Comparison of ENCODE assay signal across 9 cellular contexts in the genomic region with DNA sequence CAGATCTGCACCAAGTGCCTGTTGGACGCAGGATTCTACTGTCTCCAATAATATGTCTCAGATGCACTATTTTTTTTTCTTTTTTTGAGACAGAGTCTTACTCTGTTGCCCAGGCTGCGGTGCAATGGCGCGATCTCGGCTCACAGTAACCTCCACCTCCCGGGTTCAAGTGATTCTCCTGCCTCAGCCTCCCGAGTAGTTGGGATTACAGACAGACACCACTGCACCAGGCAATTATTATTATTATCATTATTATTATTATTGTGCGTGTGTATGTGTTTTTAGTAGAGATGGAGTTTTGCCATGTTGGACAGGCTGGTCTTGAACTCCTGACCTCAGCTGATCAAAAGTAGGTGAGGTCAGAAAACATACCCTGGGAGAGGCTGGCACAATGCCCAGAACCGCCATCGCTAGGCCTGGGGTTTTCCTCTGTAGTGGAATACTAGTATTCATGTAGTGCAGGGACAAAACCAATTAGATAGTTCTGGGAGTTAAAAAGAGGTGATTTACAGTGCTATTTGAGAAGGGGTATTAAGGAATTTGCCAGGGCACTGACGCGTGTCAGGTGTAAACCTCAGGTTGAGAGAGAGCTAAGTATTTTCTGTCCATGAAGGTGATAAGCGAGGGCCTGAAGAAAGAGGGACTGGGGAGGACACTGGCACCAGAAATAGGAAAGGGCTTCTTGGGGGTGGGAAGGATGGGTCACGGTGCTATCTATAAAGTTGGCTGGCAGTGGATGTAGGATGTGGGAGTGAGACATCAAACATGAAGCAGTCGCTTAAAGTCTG. TPM values are rescaled to one million over a fixed set of nuclear protein-coding genes. Genes with fewer than 3 reads are reported as not detected.
A peak's percentile ranks its signal among the peaks of the same experiment; 100 is the strongest.
DNase-seq lines count a peak whose midpoint lies in the region; ATAC-seq, FAIRE-seq and TF ChIP-seq lines count a peak whose summit lies in the region.
"Not testable (repeated sequence)": the region's sequence is repeated elsewhere in the genome, so short reads cannot be mapped to it uniquely, and the experiment has no call there.
"Had no signal": no experiment of that assay in that cellular context is flagged by ENCODE, and none has a peak within 500 bp of the region (broad histone marks: within the 10 kb centered on the region; RNA-seq: fewer than 3 reads in every experiment).

No MANE protein-coding gene starts in this region.

- not testable (repeated sequence) for H3K9me3 Mint-ChIP-seq in HFFc6; activated CD8-positive, alpha-beta T cell treated with anti-CD3 and anti-CD28 coated beads, Interleukin-2, amount 10 ng/mL, durations not matched to agents 7 days and 5 days (ENCODE audit: insufficient read depth)

- not testable (repeated sequence) for TF ChIP-seq RAD21 in HepG2 (CRISPR knock-in tag; IDR thresholded peaks at IDR 0.05)

- not testable (repeated sequence) for H3K4me3 Mint-ChIP-seq in HFFc6; activated CD8-positive, alpha-beta T cell treated with anti-CD3 and anti-CD28 coated beads, Interleukin-2, amount 10 ng/mL, durations not matched to agents 7 days and 5 days

- H3K4me1 Mint-ChIP-seq in HFFc6 (ENCODE audit: low read depth); activated CD8-positive, alpha-beta T cell treated with anti-CD3 and anti-CD28 coated beads, Interleukin-2, amount 10 ng/mL, durations not matched to agents 7 days and 5 days (ENCODE audit: low read depth): not testable (repeated sequence)

- peak overlapping the region; percentile 39 for H3K4me2 ChIP-seq in BLaER1
- peak overlapping the region; percentile 72 for H3K4me2 ChIP-seq in HepG2 (ENCODE audit: low read depth, low read length)

- intact Hi-C loops in body of pancreas (cut with DNase I); HepG2 (cut with micrococcal nuclease; ENCODE audit: unreplicated experiment): not testable (repeated sequence)

- H3K79me2 ChIP-seq in HepG2 (ENCODE audit: insufficient read depth, low read length), result not testable (repeated sequence)

- not testable (repeated sequence) for H3K9me3 ChIP-seq in BLaER1; RWPE2 (ENCODE audit: severe bottlenecking); body of pancreas; HepG2 (ENCODE audit: low read length)

- not testable (repeated sequence) for TF ChIP-seq EP300 in HepG2 (IDR thresholded peaks at IDR 0.05; ENCODE audit: low read depth in 2 of 2, low read length in 2 of 2); HepG2 (CRISPR knock-in tag; IDR thresholded peaks at IDR 0.05; ENCODE audit: borderline replicate concordance)

- H3K4me1 ChIP-seq in BLaER1; RWPE2 (ENCODE audit: insufficient read depth, poor library complexity, severe bottlenecking); body of pancreas; HepG2 (ENCODE audit: insufficient read depth, low read length): not testable (repeated sequence)

- not testable (repeated sequence) for H3K27me3 Mint-ChIP-seq in HFFc6 (ENCODE audit: insufficient read depth); activated CD8-positive, alpha-beta T cell treated with anti-CD3 and anti-CD28 coated beads, Interleukin-2, amount 10 ng/mL, durations not matched to agents 7 days and 5 days (ENCODE audit: low read depth)

- H2AFZ ChIP-seq in HepG2 (ENCODE audit: low read length), result not testable (repeated sequence)

- H3K9ac ChIP-seq in BLaER1, result not testable (repeated sequence)
- peak overlapping the region; percentile 29; the same call in 1 of the 2 replicates for H3K9ac ChIP-seq in HepG2 (ENCODE audit: insufficient read depth, low read depth, low read length)

- not testable (repeated sequence) for H3K27me3 ChIP-seq in BLaER1; RWPE2 (ENCODE audit: insufficient read depth, poor library complexity, severe bottlenecking); body of pancreas; HepG2 (ENCODE audit: control insufficient read depth in 1 of 2, insufficient read depth in 2 of 2, low read length in 2 of 2)

- H3K27ac ChIP-seq in BLaER1; RWPE2 (ENCODE audit: poor library complexity, severe bottlenecking); HepG2 (ENCODE audit: extremely low read length, insufficient read depth, low read length): not testable (repeated sequence)
- H3K27ac ChIP-seq in body of pancreas, result peak overlapping the region in 3 of 4 donors; percentile 71 to 89 (median 76)

- TF ChIP-seq POLR2A in body of pancreas (IDR thresholded peaks at IDR 0.05); HepG2 (IDR thresholded peaks at IDR 0.05; ENCODE audit: insufficient read depth in 1 of 2, low read depth in 2 of 2, low read length in 2 of 2): not testable (repeated sequence)

- not testable (repeated sequence) for H3K36me3 ChIP-seq in BLaER1; RWPE2 (ENCODE audit: low read depth); body of pancreas (replicated peaks in 1 of 2; ENCODE audit: insufficient read depth in 1 of 2, low read depth in 2 of 2); HepG2 (replicated peaks in 1 of 2; ENCODE audit: control insufficient read depth in 1 of 2, insufficient read depth in 2 of 2, low read length in 2 of 2)

- in situ Hi-C loops in HepG2 (cut with HindIII; ENCODE audit: extremely low pct_ligation_motif_present, low pct_unique_long_range_greater_than_20kb), result not testable (repeated sequence)

- POLR2A ChIA-PET in activated CD8-positive, alpha-beta T cell treated with anti-CD3 and anti-CD28 coated beads, Interleukin-2, amount 10 ng/mL, durations not matched to agents 7 days and 5 days (lab: Charles Lee), result interaction anchor here (0.6 to 1.6 kb wide), 4 partner anchors 31 to 392 kb away, joined by 3 to 14 read pairs (median 5); no protein-coding TSS in a partner anchor
- POLR2A ChIA-PET in HepG2 (lab: Yijun Ruan, JAX), result interaction anchor here (1.3 to 1.6 kb wide), 2 partner anchors 72 to 132 kb away, joined by 5 to 12 read pairs; a partner anchor contains a TSS

- BruUV-seq in HepG2 (replicated peaks; lab: Mats Ljungman, UMichigan), result not testable (repeated sequence)

- FAIRE-seq in HepG2 (lab: Jason Lieb, UNC), result not testable (repeated sequence)

- peak; percentile 6; the same call in 1 of the 3 replicates for ATAC-seq in RWPE2 (ENCODE audit: low read depth)
- ATAC-seq in activated CD8-positive, alpha-beta T cell treated with anti-CD3 and anti-CD28 coated beads, Interleukin-2, amount 10 ng/mL, durations not matched to agents 7 days and 5 days, result peak; percentile 50
- not testable (repeated sequence) for ATAC-seq in body of pancreas, HepG2

- DNase-seq in HFFc6 (peak; percentile 99), NCI-H2171 treated with DMSO at 0.1 percent for 48 hours (lab: John Stamatoyannopoulos, UW) (peak; percentile 63), body of pancreas (peak; percentile 23 to 52 (median 40))
- not testable (repeated sequence) for DNase-seq in RWPE2 (ENCODE audit: low spot score); activated CD8-positive, alpha-beta T cell treated with anti-CD3 and anti-CD28 coated beads, Interleukin-2, amount 10 ng/mL, durations not matched to agents 7 days and 5 days; HepG2 (ENCODE audit: low spot score)
- DNase-seq in stimulated activated CD4-positive, alpha-beta T cell treated with anti-CD3 and anti-CD28 coated beads, Interleukin-2, amount 100 ng/mL, for 24 hours, result peak; percentile 33 to 51

- not testable (repeated sequence) for H4K20me1 ChIP-seq in BLaER1; HepG2 (ENCODE audit: insufficient read depth, low read length)

- 63 to 71% methylated on average over 13 of the region's 15 CpGs for WGBS in body of pancreas, 2 donors
- WGBS in HepG2 (ENCODE audit: low lambda C conversion rate), result 36% methylated on average over 15 of the region's 15 CpGs

- not testable (repeated sequence) for H3K27ac Mint-ChIP-seq in HFFc6; activated CD8-positive, alpha-beta T cell treated with anti-CD3 and anti-CD28 coated beads, Interleukin-2, amount 10 ng/mL, durations not matched to agents 7 days and 5 days

- not testable (repeated sequence) for H3K4me3 ChIP-seq in BLaER1; RWPE2 (ENCODE audit: severe bottlenecking); body of pancreas
- peak overlapping the region in 2 of 3 experiments; percentile 37 to 60; a peak in 3 of 6 replicates for H3K4me3 ChIP-seq in HepG2 (replicated peaks in 1 of 3; ENCODE audit: insufficient read depth in 1 of 3, low read depth in 2 of 3, low read length in 3 of 3)

- not testable (repeated sequence) for TF ChIP-seq CTCF in HFFc6 (IDR thresholded peaks at IDR 0.05); RWPE2 (IDR thresholded peaks at IDR 0.05; ENCODE audit: poor library complexity, severe bottlenecking); body of pancreas (IDR thresholded peaks at IDR 0.05); HepG2 (CRISPR knock-in tag; IDR thresholded peaks at IDR 0.05)

- CTCF ChIA-PET in activated CD8-positive, alpha-beta T cell treated with anti-CD3 and anti-CD28 coated beads, Interleukin-2, amount 10 ng/mL, durations not matched to agents 7 days and 5 days (lab: Charles Lee); HepG2 (lab: Yijun Ruan, JAX; ENCODE audit: low intra/inter-chr PET ratio, low total read pairs): not testable (repeated sequence)

- H3K36me3 Mint-ChIP-seq in HFFc6 (ENCODE audit: low read depth); activated CD8-positive, alpha-beta T cell treated with anti-CD3 and anti-CD28 coated beads, Interleukin-2, amount 10 ng/mL, durations not matched to agents 7 days and 5 days (ENCODE audit: low read depth): not testable (repeated sequence)

RNA-seq across cellular contexts. Expression of a gene that starts 1.3 kb away (rescaled TPM):
- 1,000 to 10,000 TPM; 1,191 to 2,394 (median 1,819) TPM for total RNA-seq in HFFc6 (2021; fragmentation: NEBNext Ultra II Directional; extraction: Animal tissue kit (Norgen Biotek cat#: 25700))
- 1,000 to 10,000 TPM; 1,730 to 2,232 TPM for total RNA-seq in activated CD8-positive, alpha-beta T cell treated with anti-CD3 and anti-CD28 coated beads, Interleukin-2, amount 10 ng/mL, durations not matched to agents 7 days and 5 days
- total RNA-seq in body of pancreas (over 10,000 TPM in 1 of 2 donors, under 1 TPM in 1; under 0.01 to 15,479 TPM), HepG2 (2016; rRNA removed; fragmentation: Illumina TruSeq; extraction: Trizol) (859 and 11,018 TPM in 2 replicates)
- 16,281 and 17,236 TPM in 2 replicates for total RNA-seq in HepG2 (2016; cell fraction: cytosol; rRNA removed; fragmentation: Illumina TruSeq; extraction: Trizol; ENCODE audit: low read depth)
- total RNA-seq in HepG2 (2016; cell fraction: insoluble cytoplasmic fraction; rRNA removed; fragmentation: Illumina TruSeq; extraction: Trizol), result 1,309 and 10,613 TPM in 2 replicates
- 2,848 and 3,475 TPM in 2 replicates for total RNA-seq in HepG2 (2016; cell fraction: membrane; rRNA removed; fragmentation: Illumina TruSeq; extraction: Trizol)
- 52,466 and 64,417 TPM in 2 replicates for total RNA-seq in HepG2 (2016; cell fraction: nucleus; rRNA removed; fragmentation: Illumina TruSeq; extraction: Trizol)
- polyA plus RNA-seq in HepG2 (2011; rRNA removed), result under 0.01 TPM in 2 replicates
- under 0.01 TPM in 2 replicates for polyA plus RNA-seq in HepG2 (2011; cell fraction: cytosol; rRNA removed)
- polyA plus RNA-seq in HepG2 (2011; cell fraction: nucleus; rRNA removed), result under 0.01 TPM in 2 replicates
- polyA plus RNA-seq in HepG2 (2012), result 59.2 and 78.2 TPM in 2 replicates
- 27.3 and 44.4 TPM in 2 replicates for polyA plus RNA-seq in HepG2 (2016; cell fraction: cytosol; fragmentation: Illumina TruSeq; extraction: Trizol; ENCODE audit: low read depth)
- not detected in 2 replicates for polyA plus RNA-seq in HepG2 (2016; cell fraction: insoluble cytoplasmic fraction; fragmentation: Illumina TruSeq; extraction: Trizol; ENCODE audit: low read depth)
- not detected in 2 replicates for polyA plus RNA-seq in HepG2 (2016; cell fraction: membrane; fragmentation: Illumina TruSeq; extraction: Trizol; ENCODE audit: low read depth)
- polyA plus RNA-seq in HepG2 (2016; cell fraction: nucleus; fragmentation: Illumina TruSeq; extraction: Trizol; ENCODE audit: insufficient read depth, low read depth), result 32.8 TPM in 1 of 2 replicates, not detected in the other
- 12,820 and 15,604 TPM in 2 replicates for polyA minus RNA-seq in HepG2 (2011; rRNA and poly(A)+ RNA removed; ENCODE audit: low replicate concordance)
- polyA minus RNA-seq in HepG2 (2011; cell fraction: cytosol; rRNA and poly(A)+ RNA removed), result 90,102 and 105,040 TPM in 2 replicates
- polyA minus RNA-seq in HepG2 (2011; cell fraction: nucleus; rRNA and poly(A)+ RNA removed), result 42,574 and 58,030 TPM in 2 replicates
- polyA plus RNA-seq: small intestine had no signal
